8 cellular contexts compared by ENCODE assay signal in the genomic region with DNA sequence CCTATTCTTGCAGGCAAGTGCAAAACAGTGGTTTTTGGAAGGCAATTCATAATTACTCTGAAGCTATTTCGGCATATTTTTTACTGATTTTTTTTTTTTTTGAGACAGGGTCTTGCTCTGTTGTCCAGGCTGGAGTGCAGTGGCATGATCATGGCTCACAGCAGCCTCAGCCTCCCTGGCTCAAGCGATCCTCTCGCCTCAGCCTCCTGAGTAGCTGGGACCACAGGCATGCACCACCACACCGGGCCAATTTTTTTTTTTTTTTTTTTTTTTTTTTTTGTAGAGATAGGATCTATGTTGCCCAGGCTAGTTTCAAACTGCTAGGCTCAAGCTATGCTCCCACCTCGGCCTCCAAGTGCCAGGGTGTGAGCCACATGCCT. TPM values are rescaled to one million over a fixed set of nuclear protein-coding genes. Genes with fewer than 3 reads are reported as not detected.
DNase-seq lines count a peak whose midpoint lies in the region; TF ChIP-seq lines count a peak whose summit lies in the region.
"Not testable (repeated sequence)": the region's sequence is repeated elsewhere in the genome, so short reads cannot be mapped to it uniquely, and the experiment has no call there.

No MANE protein-coding gene starts in this region.

- peak overlapping the region; percentile 74 for H3K4me3 Mint-ChIP-seq in activated CD4-positive, alpha-beta T cell treated with anti-CD3 and anti-CD28 coated beads, Interleukin-2, amount 10 ng/mL, durations not matched to agents 7 days and 5 days

- H3K9me3 Mint-ChIP-seq in activated CD4-positive, alpha-beta T cell treated with anti-CD3 and anti-CD28 coated beads, Interleukin-2, amount 10 ng/mL, durations not matched to agents 7 days and 5 days: not testable (repeated sequence)

- not testable (repeated sequence) for TF ChIP-seq CTCF in brain microvascular endothelial cell (IDR thresholded peaks at IDR 0.05; ENCODE audit: low read depth, low read length, missing control alignments); fibroblast of pulmonary artery (IDR thresholded peaks at IDR 0.05; ENCODE audit: low read length, missing control alignments); retinal pigment epithelial cell (conservative IDR thresholded peaks at IDR 0.05; ENCODE audit: low read depth, low read length)

- not testable (repeated sequence) for H3K36me3 ChIP-seq in brain microvascular endothelial cell (replicated peaks); urinary bladder (ENCODE audit: insufficient read depth)
- peaks cover 41% of the 10 kb centered on the region for H3K36me3 ChIP-seq in mesodermal cell (ENCODE audit: control insufficient read depth, insufficient read depth, low read length)

- peak; percentile 28 for DNase-seq in NCI-H82 (lab: John Stamatoyannopoulos, UW)
- not testable (repeated sequence) for DNase-seq in activated CD4-positive, alpha-beta T cell treated with anti-CD3 and anti-CD28 coated beads, Interleukin-2, amount 10 ng/mL, durations not matched to agents 7 days and 5 days; brain microvascular endothelial cell; fibroblast of pulmonary artery (ENCODE audit: low read depth); retinal pigment epithelial cell (ENCODE audit: low read depth)

- not testable (repeated sequence) for H3K9me3 ChIP-seq in mesodermal cell (ENCODE audit: control insufficient read depth, low read length)

- H3K36me3 Mint-ChIP-seq in activated CD4-positive, alpha-beta T cell treated with anti-CD3 and anti-CD28 coated beads, Interleukin-2, amount 10 ng/mL, durations not matched to agents 7 days and 5 days (ENCODE audit: low read depth): peaks cover 30% of the 10 kb centered on the region

- WGBS in mesodermal cell (ENCODE audit: insufficient coverage in 2 of 2), 2 experiments: 100% methylated on average over 2 of the region's 5 CpGs
- 92% methylated on average over 5 of the region's 5 CpGs for WGBS in urinary bladder

- H3K4me3 ChIP-seq in GM08714 (ENCODE audit: low read length) (peak overlapping the region; percentile 90), fibroblast of pulmonary artery (replicated peaks; ENCODE audit: low read depth, low read length) (peak overlapping the region; percentile 49), mesodermal cell (ENCODE audit: extremely low read depth, insufficient read depth, low read length, poor library complexity, severe bottlenecking) (peak overlapping the region; percentile 65), retinal pigment epithelial cell (ENCODE audit: low read length) (peak overlapping the region; percentile 94), urinary bladder (ENCODE audit: low read depth, low read length) (peak overlapping the region; percentile 88)
- not testable (repeated sequence) for H3K4me3 ChIP-seq in brain microvascular endothelial cell (ENCODE audit: low read depth, low read length)

- in situ Hi-C loops in brain microvascular endothelial cell (cut with HindIII; ENCODE audit: low pct_ligation_motif_present, low sequenced_read_pairs): not testable (repeated sequence)

- H3K27ac Mint-ChIP-seq in activated CD4-positive, alpha-beta T cell treated with anti-CD3 and anti-CD28 coated beads, Interleukin-2, amount 10 ng/mL, durations not matched to agents 7 days and 5 days: peak overlapping the region; percentile 88

- not testable (repeated sequence) for H3K27me3 Mint-ChIP-seq in activated CD4-positive, alpha-beta T cell treated with anti-CD3 and anti-CD28 coated beads, Interleukin-2, amount 10 ng/mL, durations not matched to agents 7 days and 5 days

- not testable (repeated sequence) for H3K27me3 ChIP-seq in brain microvascular endothelial cell (replicated peaks)

- H3K4me1 Mint-ChIP-seq in activated CD4-positive, alpha-beta T cell treated with anti-CD3 and anti-CD28 coated beads, Interleukin-2, amount 10 ng/mL, durations not matched to agents 7 days and 5 days: peaks cover 33% of the 10 kb centered on the region

- POLR2A ChIA-PET in activated CD4-positive, alpha-beta T cell treated with anti-CD3 and anti-CD28 coated beads, Interleukin-2, amount 10 ng/mL, durations not matched to agents 7 days and 5 days (lab: Charles Lee): not testable (repeated sequence)

- H3K4me1 ChIP-seq in mesodermal cell (ENCODE audit: control insufficient read depth, insufficient read depth, low read length, poor library complexity, severe bottlenecking); urinary bladder (ENCODE audit: insufficient read depth): not testable (repeated sequence)

- CTCF ChIA-PET in activated CD4-positive, alpha-beta T cell treated with anti-CD3 and anti-CD28 coated beads, Interleukin-2, amount 10 ng/mL, durations not matched to agents 7 days and 5 days (lab: Charles Lee): interaction anchor here (0.6 to 3.1 kb wide), 9 partner anchors 8 to 855 kb away, joined by 3 to 15 read pairs (median 5); no protein-coding TSS in a partner anchor

- H3K27ac ChIP-seq in brain microvascular endothelial cell (peak overlapping the region; percentile 81), mesodermal cell (ENCODE audit: low read depth, low read length, severe bottlenecking) (peak overlapping the region; percentile 92)
- not testable (repeated sequence) for H3K27ac ChIP-seq in urinary bladder (ENCODE audit: low read depth)

RNA-seq across cellular contexts. Expression of gene SYNRG, which starts 0.8 kb away (rescaled TPM):
- total RNA-seq in activated CD4-positive, alpha-beta T cell treated with anti-CD3 and anti-CD28 coated beads, Interleukin-2, amount 10 ng/mL, durations not matched to agents 7 days and 5 days: 100 to 1,000 TPM; 106 to 111 TPM
- polyA plus RNA-seq in mesodermal cell (2013, experiment 1 of 2): 28.3 TPM
- polyA plus RNA-seq in mesodermal cell (2013, experiment 2 of 2): 26.6 TPM
- 36.6 TPM for total RNA-seq in urinary bladder
- polyA plus RNA-seq in urinary bladder: 11.5 TPM

RNA-seq across cellular contexts. Expression of gene DDX52, which starts 33.2 kb away (rescaled TPM):
- 10 to 100 TPM; 26.7 to 27.7 TPM for total RNA-seq in activated CD4-positive, alpha-beta T cell treated with anti-CD3 and anti-CD28 coated beads, Interleukin-2, amount 10 ng/mL, durations not matched to agents 7 days and 5 days
- polyA plus RNA-seq in mesodermal cell (2013, experiment 1 of 2): 27.0 TPM
- 33.7 TPM for polyA plus RNA-seq in mesodermal cell (2013, experiment 2 of 2)
- total RNA-seq in urinary bladder: 38.9 TPM
- 9.6 TPM for polyA plus RNA-seq in urinary bladder
